ENCODE assay signal across 2 cellular contexts in genomic region chr20:24653306-24653705, GRCh38.
TF ChIP-seq lines count a peak whose summit lies in the region.

No MANE protein-coding gene starts in this region.

TF ChIP-seq in IMR-90, 13 proteins besides CTCF, POLR2A, EP300 and RAD21:
- TF ChIP-seq NFE2L2 (IDR thresholded peaks at IDR 0.05; ENCODE audit: low read depth, low read length), result no peak
- TF ChIP-seq CEBPB (IDR thresholded peaks at IDR 0.05; ENCODE audit: low read depth, low read length), result no peak
- no peak for TF ChIP-seq BHLHE40 (IDR thresholded peaks at IDR 0.05; ENCODE audit: low read depth, low read length)
- no peak for TF ChIP-seq MAFK (IDR thresholded peaks at IDR 0.05; ENCODE audit: low read depth, low read length)
- TF ChIP-seq SMC3 (IDR thresholded peaks at IDR 0.05; ENCODE audit: low read depth, low read length), result no peak
- no peak for TF ChIP-seq USF2 (IDR thresholded peaks at IDR 0.05; ENCODE audit: low read depth, low read length)
- no peak for TF ChIP-seq MXI1 (IDR thresholded peaks at IDR 0.05; ENCODE audit: borderline replicate concordance, low read depth, low read length)
- TF ChIP-seq FOS (IDR thresholded peaks at IDR 0.05; ENCODE audit: low read depth, low read length), result no peak
- no peak for TF ChIP-seq RCOR1 (IDR thresholded peaks at IDR 0.05; ENCODE audit: insufficient replicate concordance, low read length)
- no peak for TF ChIP-seq CHD1 (IDR thresholded peaks at IDR 0.05; ENCODE audit: low read depth, low read length)
- TF ChIP-seq ELK1 (IDR thresholded peaks at IDR 0.05; ENCODE audit: borderline replicate concordance, low read depth, low read length), result no peak
- TF ChIP-seq RFX5 (IDR thresholded peaks at IDR 0.05; ENCODE audit: low read depth, low read length), result no peak
- TF ChIP-seq MAZ (IDR thresholded peaks at IDR 0.05; ENCODE audit: borderline replicate concordance, low read depth, low read length), result no peak

TF ChIP-seq in GM23338, 12 proteins besides CTCF, POLR2A, EP300 and RAD21:
- TF ChIP-seq ZNF331 (CRISPR knock-in tag; IDR thresholded peaks at IDR 0.05; ENCODE audit: low read depth), result no peak
- no peak for TF ChIP-seq JUNB (IDR thresholded peaks at IDR 0.05; ENCODE audit: unreplicated experiment)
- no peak for TF ChIP-seq STAT1 (IDR thresholded peaks at IDR 0.05; ENCODE audit: unreplicated experiment)
- TF ChIP-seq ZNF114 (CRISPR knock-in tag; IDR thresholded peaks at IDR 0.05), result no peak
- no peak for TF ChIP-seq POLR2AphosphoS5 (IDR thresholded peaks at IDR 0.05; ENCODE audit: low read depth)
